29 cellular contexts compared by ENCODE assay signal in genomic region chr2:233011268-233012190, GRCh38. TPM values are rescaled to one million over a fixed set of nuclear protein-coding genes. Genes with fewer than 3 reads are reported as not detected.
DNase-seq lines count a peak whose midpoint lies in the region; ATAC-seq and TF ChIP-seq lines count a peak whose summit lies in the region.
"Had no signal": no experiment of that assay in that cellular context is flagged by ENCODE, and none has a peak within 500 bp of the region (broad histone marks: within the 10 kb centered on the region; RNA-seq: fewer than 3 reads in every experiment).

No MANE protein-coding gene starts in this region.

- no peaks in the 10 kb centered on the region for H3K9me3 ChIP-seq in endodermal cell (ENCODE audit: control insufficient read depth, low read length)
- H3K9me3 ChIP-seq in upper lobe of right lung, result no peaks in the 10 kb centered on the region
- H3K9me3 ChIP-seq: ovary, sigmoid colon had no signal

- no peak overlapping the region for H3K9ac ChIP-seq in endodermal cell (ENCODE audit: extremely low read depth, low read length, poor library complexity, severe bottlenecking)

- H3K9me3 Mint-ChIP-seq in endodermal cell, result no peaks in the 10 kb centered on the region
- H3K9me3 Mint-ChIP-seq in nephron, result no peaks in the 10 kb centered on the region
- H3K9me3 Mint-ChIP-seq: activated naive CD8-positive, alpha-beta T cell treated with anti-CD3 and anti-CD28 coated beads for 36 hours had no signal

- H3K36me3 ChIP-seq in endodermal cell (ENCODE audit: control insufficient read depth, insufficient read depth, low read length), result no peaks in the 10 kb centered on the region
- no peaks in the 10 kb centered on the region for H3K36me3 ChIP-seq in upper lobe of right lung
- H3K36me3 ChIP-seq: ovary, sigmoid colon had no signal

- intact Hi-C loops in upper lobe of right lung (cut with DNase I), result no loop called here

- H3K4me1 Mint-ChIP-seq in endodermal cell (no peaks in the 10 kb centered on the region), nephron (peaks cover 26% of the 10 kb centered on the region)
- H3K4me1 Mint-ChIP-seq: CD8-positive, alpha-beta memory T cell; WTC11 had no signal

- no peak overlapping the region for H3K27ac Mint-ChIP-seq in endodermal cell
- H3K27ac Mint-ChIP-seq in nephron, result peak overlapping the region in 2 of 3 experiments; percentile 27 to 59
- H3K27ac Mint-ChIP-seq: activated naive CD8-positive, alpha-beta T cell treated with anti-CD3 and anti-CD28 coated beads for 36 hours; WTC11 had no signal

- no peak for ATAC-seq in activated CD4-positive, CD25-positive, alpha-beta regulatory T cell treated with anti-CD3 and anti-CD28 coated beads, Interleukin-2, amount 50 U/mL, for 24 hours
- ATAC-seq in upper lobe of right lung, result no peak
- ATAC-seq: esophagus mucosa; naive thymus-derived CD8-positive, alpha-beta T cell; Right ventricle myocardium inferior; WTC11 had no signal

- H3K4me1 ChIP-seq in endodermal cell (ENCODE audit: control insufficient read depth, insufficient read depth, low read length) (no peaks in the 10 kb centered on the region), upper lobe of right lung (peaks cover 3% of the 10 kb centered on the region)
- H3K4me1 ChIP-seq: sigmoid colon had no signal

- DNase-seq in activated CD4-positive, CD25-positive, alpha-beta regulatory T cell treated with anti-CD3 and anti-CD28 coated beads, Interleukin-2, amount 50 U/mL, for 72 hours, result peak; percentile 24
- DNase-seq in endodermal cell (peak; percentile 18), upper lobe of right lung (peak; percentile 36), GM19238 (ENCODE audit: insufficient read length, low spot score) (no peak), OCI-M2 (lab: John Stamatoyannopoulos, UW; ENCODE audit: unreplicated experiment) (no peak), NCI-H2081 (lab: John Stamatoyannopoulos, UW) (no peak)
- DNase-seq: activated naive CD8-positive, alpha-beta T cell treated with anti-CD3 and anti-CD28 coated beads for 36 hours; CD8-positive, alpha-beta memory T cell; cerebellar nuclear complex; DMS79; effector memory CD4-positive, alpha-beta T cell; Kasumi-1; mammary epithelial cell; naive thymus-derived CD8-positive, alpha-beta T cell; NCI-H1092; NCI-H2029; NCI-H345; NCI-H774; ovary; sigmoid colon; T1000 had no signal

- no peak overlapping the region for H3K4me3 Mint-ChIP-seq in endodermal cell
- no peak overlapping the region for H3K4me3 Mint-ChIP-seq in nephron
- H3K4me3 Mint-ChIP-seq: activated naive CD8-positive, alpha-beta T cell treated with anti-CD3 and anti-CD28 coated beads for 36 hours; CD8-positive, alpha-beta memory T cell; naive thymus-derived CD8-positive, alpha-beta T cell; WTC11 had no signal

- H3K27ac ChIP-seq in endodermal cell (ENCODE audit: low read depth, low read length), result no peak overlapping the region
- no peak overlapping the region for H3K27ac ChIP-seq in upper lobe of right lung
- H3K27ac ChIP-seq: 22Rv1, ovary, sigmoid colon had no signal

- WGBS in endodermal cell (ENCODE audit: insufficient coverage in 1 of 2, insufficient read length in 1 of 2), 2 experiments, result 81 to 93% methylated on average over 3 to 8 of the region's 8 CpGs

- no peak overlapping the region for H3K4me3 ChIP-seq in endodermal cell (ENCODE audit: low read length)
- no peak overlapping the region for H3K4me3 ChIP-seq in upper lobe of right lung
- H3K4me3 ChIP-seq: ovary, sigmoid colon had no signal

- H3K36me3 Mint-ChIP-seq in endodermal cell (ENCODE audit: low read depth) (no peaks in the 10 kb centered on the region), nephron (ENCODE audit: low read depth) (no peaks in the 10 kb centered on the region)
- H3K36me3 Mint-ChIP-seq: activated naive CD8-positive, alpha-beta T cell treated with anti-CD3 and anti-CD28 coated beads for 36 hours; WTC11 had no signal

- H3K27me3 ChIP-seq in endodermal cell (ENCODE audit: control insufficient read depth, insufficient read depth, low read length, poor library complexity, severe bottlenecking) (no peaks in the 10 kb centered on the region), upper lobe of right lung (no peaks in the 10 kb centered on the region)
- H3K27me3 ChIP-seq: ovary, sigmoid colon had no signal

- no peak for TF ChIP-seq CTCF in endodermal cell (conservative IDR thresholded peaks at IDR 0.05)
- no peak for TF ChIP-seq CTCF in nephron (IDR thresholded peaks at IDR 0.05; ENCODE audit: unreplicated experiment in 3 of 3)
- no peak for TF ChIP-seq CTCF in upper lobe of right lung (IDR thresholded peaks at IDR 0.05)

- peaks cover 12% of the 10 kb centered on the region for H3K27me3 Mint-ChIP-seq in endodermal cell (ENCODE audit: insufficient read depth)
- H3K27me3 Mint-ChIP-seq in nephron (ENCODE audit: low read depth), result peaks cover 4% of the 10 kb centered on the region
- H3K27me3 Mint-ChIP-seq: activated naive CD8-positive, alpha-beta T cell treated with anti-CD3 and anti-CD28 coated beads for 36 hours; naive thymus-derived CD8-positive, alpha-beta T cell had no signal

RNA-seq across cellular contexts. Expression of gene NGEF, which starts 1.5 kb away (rescaled TPM):
- total RNA-seq in endodermal cell (1 to 10 TPM; 1.8 to 2.9 TPM), upper lobe of right lung (not detected)
- polyA plus RNA-seq in endodermal cell (2013, experiment 1 of 2), result 2.1 TPM
- polyA plus RNA-seq in endodermal cell (2013, experiment 2 of 2), result 3.7 TPM
- total RNA-seq: activated naive CD8-positive, alpha-beta T cell treated with anti-CD3 and anti-CD28 coated beads for 36 hours; naive thymus-derived CD8-positive, alpha-beta T cell had no signal
- polyA plus RNA-seq: CD8-positive, alpha-beta memory T cell; naive thymus-derived CD8-positive, alpha-beta T cell had no signal

RNA-seq across cellular contexts. Expression of gene NEU2, which starts 20.9 kb away (rescaled TPM):
- total RNA-seq in endodermal cell (not detected), upper lobe of right lung (not detected)
- not detected for polyA plus RNA-seq in endodermal cell (2013, experiment 1 of 2)
- polyA plus RNA-seq in endodermal cell (2013, experiment 2 of 2), result not detected
- total RNA-seq: activated naive CD8-positive, alpha-beta T cell treated with anti-CD3 and anti-CD28 coated beads for 36 hours; CD8-positive, alpha-beta memory T cell; esophagus mucosa; frontal cortex; mammary epithelial cell; naive thymus-derived CD8-positive, alpha-beta T cell; ovary; Right ventricle myocardium inferior; sigmoid colon; WTC11 had no signal
- polyA plus RNA-seq: CD8-positive, alpha-beta memory T cell; keratinocyte; mammary epithelial cell; naive thymus-derived CD8-positive, alpha-beta T cell; ovary; sigmoid colon had no signal

RNA-seq across cellular contexts. Expression of gene INPP5D, which starts 48.6 kb away (rescaled TPM):
- 1 to 10 TPM in 1 of 2 donors, under 1 TPM in 1; 0.66 to 3.0 TPM for total RNA-seq in endodermal cell
- 4.5 TPM for polyA plus RNA-seq in endodermal cell (2013, experiment 1 of 2)
- 3.7 TPM for polyA plus RNA-seq in endodermal cell (2013, experiment 2 of 2)
- 33.3 TPM for total RNA-seq in upper lobe of right lung

Comparison
In these comparisons a context has a peak if more than half of its experiments do, and no peak if none do; other contexts are left out.
1. DNase-seq: peak in activated CD4-positive, CD25-positive, alpha-beta regulatory T cell treated with anti-CD3 and anti-CD28 coated beads, Interleukin-2, amount 50 U/mL, for 72 hours (single experiment), endodermal cell (single experiment) and upper lobe of right lung (single experiment); none in GM19238 (single experiment), OCI-M2 (single experiment) and NCI-H2081 (0 of 2).